ENCODE assay signal across 22 cellular contexts in the genomic region with DNA sequence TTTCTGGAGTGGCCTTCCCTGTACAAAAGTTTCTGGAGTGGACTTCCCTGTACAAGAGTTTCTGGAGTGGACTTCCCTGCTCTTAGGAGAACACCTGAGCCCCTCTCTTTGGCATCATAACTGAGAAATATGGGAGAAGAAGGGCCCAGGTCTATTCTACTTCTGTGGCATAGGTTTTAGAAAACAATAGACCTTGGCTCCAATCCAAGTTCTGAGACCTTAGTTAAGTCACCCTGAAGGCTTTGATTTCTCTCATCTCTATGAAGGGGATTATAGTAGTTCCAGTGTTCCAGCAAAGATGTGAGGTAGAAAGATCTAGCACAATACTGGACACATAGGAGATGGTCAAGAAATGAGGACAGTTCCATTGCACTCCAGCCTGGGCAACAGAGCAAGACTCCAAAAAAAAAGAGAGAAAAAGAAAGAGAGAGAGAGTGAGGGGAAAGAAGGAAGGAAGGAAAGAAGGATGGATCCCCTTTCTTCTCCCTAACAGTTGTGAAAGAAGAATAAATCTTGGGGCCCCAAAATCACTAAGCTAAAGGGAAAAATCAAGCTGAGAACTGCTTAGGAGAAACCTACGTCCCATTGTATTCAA. TPM values are rescaled to one million over a fixed set of nuclear protein-coding genes. Genes with fewer than 3 reads are reported as not detected.
DNase-seq lines count a peak whose midpoint lies in the region; ATAC-seq and TF ChIP-seq lines count a peak whose summit lies in the region.
"Had no signal": no experiment of that assay in that cellular context is flagged by ENCODE, and none has a peak within 500 bp of the region (broad histone marks: within the 10 kb centered on the region; RNA-seq: fewer than 3 reads in every experiment).

No MANE protein-coding gene starts in this region.

- intact Hi-C loops in vagina (cut with DNase I) = loop anchor here (5.0 to 10.0 kb wide), 2 partner anchors 205 to 988 kb away; no protein-coding TSS in a partner anchor

- no peaks in the 10 kb centered on the region for H3K36me3 ChIP-seq in vagina
- H3K36me3 ChIP-seq: SJCRH30, stomach, thyroid gland had no signal

- DNase-seq in NCI-H1436 (lab: John Stamatoyannopoulos, UW) = peak; percentile 17
- no peak for DNase-seq in NCI-H1436 treated with DMSO at 0.1 percent for 48 hours (lab: John Stamatoyannopoulos, UW)
- peak; percentile 67 for DNase-seq in COR-L47 (lab: John Stamatoyannopoulos, UW)
- peak; percentile 24 for DNase-seq in NCI-H345 treated with DMSO at 0.1 percent for 48 hours (lab: John Stamatoyannopoulos, UW; ENCODE audit: unreplicated experiment)
- DNase-seq in epithelial cell of prostate (ENCODE audit: low read depth, low spot score) = no peak
- DNase-seq in vagina (ENCODE audit: extremely low spot score in 2 of 2) = no peak
- DNase-seq: activated CD4-positive, alpha-beta T cell treated with anti-CD3 and anti-CD28 coated beads, Interleukin-2, amount 10 ng/mL, durations not matched to agents 7 days and 5 days; activated gamma-delta T cell treated with Interleukin-2 at 50 U/mL for 16 hours; activated naive CD8-positive, alpha-beta T cell treated with anti-CD3 and anti-CD28 coated beads, Interleukin-2, amount 50 U/mL, for 24 hours; activated T-cell treated with anti-CD3 and anti-CD28 coated beads, Interleukin-2, amount 50 U/mL, for 24 hours; CD4-positive, CD25-positive, alpha-beta regulatory T cell; IMR-90; left ventricle myocardium superior; midbrain; NCI-H1092 treated with DMSO at 0.1 percent for 48 hours; SJCRH30; stomach; thyroid gland had no signal

- H3K9me3 ChIP-seq in vagina = no peaks in the 10 kb centered on the region
- H3K9me3 ChIP-seq: SJCRH30, stomach, thyroid gland had no signal

- no peak overlapping the region for H3K4me3 ChIP-seq in vagina
- H3K4me3 ChIP-seq: SJCRH30, skin epidermis, stomach, thyroid gland had no signal

- H3K27ac ChIP-seq in epithelial cell of prostate (peak overlapping the region; percentile 45), vagina (no peak overlapping the region)
- H3K27ac ChIP-seq: SJCRH30, skin epidermis, thyroid gland had no signal

- no peak for TF ChIP-seq CTCF in vagina (IDR thresholded peaks at IDR 0.05)

- no peaks in the 10 kb centered on the region for H3K27me3 ChIP-seq in vagina
- H3K27me3 ChIP-seq: SJCRH30, stomach, thyroid gland had no signal

- ATAC-seq in HG03565 (IDR thresholded peaks at IDR 0.05; ENCODE audit: unreplicated experiment) (no peak), GM21423 (IDR thresholded peaks at IDR 0.05; ENCODE audit: unreplicated experiment) (no peak)
- ATAC-seq: activated naive CD8-positive, alpha-beta T cell treated with anti-CD3 and anti-CD28 coated beads, Interleukin-2, amount 50 U/mL, for 24 hours; left ventricle myocardium superior; Panc1 had no signal

- no peak for TF ChIP-seq POLR2A in vagina (IDR thresholded peaks at IDR 0.05)

- H3K4me1 ChIP-seq in vagina = no peaks in the 10 kb centered on the region

RNA-seq across cellular contexts. Expression of a gene that starts 13.3 kb away (rescaled TPM):
- 39.3 TPM for total RNA-seq in vagina

Comparison
In these comparisons a context has a peak if more than half of its experiments do, and no peak if none do; other contexts are left out.
1. DNase-seq: peak in NCI-H1436 (single experiment), COR-L47 (single experiment) and NCI-H345 treated with DMSO at 0.1 percent for 48 hours (single experiment); none in NCI-H1436 treated with DMSO at 0.1 percent for 48 hours (single experiment), epithelial cell of prostate (single experiment) and vagina (0 of 2).